Comparison of ENCODE assay signal across 1 cellular context in the genomic region with DNA sequence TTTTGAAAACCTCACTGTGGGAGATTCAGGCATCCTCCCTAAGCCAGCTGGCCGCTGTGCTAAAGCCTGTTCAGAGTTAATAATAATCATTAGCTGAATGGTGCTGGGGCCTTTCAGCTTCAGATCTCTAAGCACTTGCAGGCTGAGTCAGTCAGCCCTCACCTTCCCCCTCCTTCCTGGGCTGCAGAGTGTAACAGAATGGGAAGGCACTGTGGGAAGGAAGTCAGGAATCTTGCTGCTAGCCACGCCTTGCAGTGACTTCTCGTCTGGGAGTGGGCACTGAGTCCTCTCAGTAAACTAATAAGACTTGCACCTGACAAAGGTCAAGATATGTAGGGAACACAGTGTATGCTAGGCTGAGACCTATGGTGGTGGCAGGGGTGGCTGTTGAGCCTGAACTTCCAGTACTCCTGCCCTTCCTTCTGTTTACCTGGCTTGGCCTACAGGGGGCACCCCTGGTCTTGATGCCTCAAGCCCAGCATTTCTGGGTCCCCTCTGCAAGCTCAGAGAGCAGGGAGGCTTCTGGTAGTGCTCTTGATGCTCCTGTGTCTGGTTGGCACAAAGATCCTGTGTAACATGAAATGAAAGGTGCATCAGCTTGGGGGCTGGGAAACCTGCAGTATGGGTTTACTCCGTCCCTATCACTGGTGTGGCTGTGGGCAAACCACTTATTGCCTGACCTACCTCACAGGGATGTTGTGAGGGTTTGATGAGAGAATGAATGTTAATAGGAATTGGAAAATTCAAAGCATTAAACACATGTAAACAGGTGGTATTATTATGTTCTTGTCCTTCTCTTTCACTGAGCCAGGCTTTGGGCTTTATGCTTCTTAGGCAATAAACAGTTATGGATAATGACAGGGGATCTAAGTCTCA.
TF ChIP-seq lines count a peak whose summit lies in the region.

No MANE protein-coding gene starts in this region.

TF ChIP-seq in IMR-90, 13 proteins besides CTCF, POLR2A, EP300 and RAD21:
- TF ChIP-seq BHLHE40 (IDR thresholded peaks at IDR 0.05; ENCODE audit: low read depth, low read length) (no peak), FOS (IDR thresholded peaks at IDR 0.05; ENCODE audit: low read depth, low read length) (no peak), RFX5 (IDR thresholded peaks at IDR 0.05; ENCODE audit: low read depth, low read length) (no peak)
